ENCODE assay signal across 20 cellular contexts in the genomic region with DNA sequence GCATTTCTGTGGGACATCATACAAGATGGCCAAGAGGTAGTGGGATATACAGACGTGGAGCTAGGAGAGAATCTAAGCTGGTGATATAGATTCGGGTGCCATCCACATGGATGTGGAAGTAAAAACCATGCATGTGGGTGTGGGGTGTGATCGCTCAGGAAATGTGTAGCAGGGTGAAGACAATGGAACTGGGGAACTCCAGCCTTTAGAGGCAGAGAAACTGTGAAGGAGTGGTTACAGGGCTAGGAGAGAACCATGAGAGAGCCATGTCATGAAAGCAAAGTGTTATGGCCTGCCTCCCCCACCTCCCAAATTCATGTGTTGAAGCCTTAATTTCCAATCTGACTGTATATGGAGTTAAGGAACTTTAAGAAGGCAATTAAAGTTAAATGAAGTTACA. TPM values are rescaled to one million over a fixed set of nuclear protein-coding genes. Genes with fewer than 3 reads are reported as not detected.
"Had no signal": no experiment of that assay in that cellular context is flagged by ENCODE, and none has a peak within 500 bp of the region (broad histone marks: within the 10 kb centered on the region; RNA-seq: fewer than 3 reads in every experiment).

No MANE protein-coding gene starts in this region.

- H3K27me3 ChIP-seq: adrenal gland, esophagus squamous epithelium, heart right ventricle, SJCRH30, testis had no signal

- H3K36me3 ChIP-seq: adrenal gland, esophagus squamous epithelium, heart right ventricle, left ventricle myocardium inferior, SJCRH30 had no signal

- H3K27ac Mint-ChIP-seq: activated naive CD4-positive, alpha-beta T cell treated with anti-CD3 and anti-CD28 coated beads, Interleukin-2, amount 10 ng/mL, durations not matched to agents 7 days and 5 days; progenitor cell of endocrine pancreas; type B pancreatic cell had no signal

- H3K9me3 Mint-ChIP-seq: neural crest cell, type B pancreatic cell had no signal

- H3K4me3 Mint-ChIP-seq: activated naive CD4-positive, alpha-beta T cell treated with anti-CD3 and anti-CD28 coated beads, Interleukin-2, amount 10 ng/mL, durations not matched to agents 7 days and 5 days; neural crest cell; type B pancreatic cell had no signal

- H3K36me3 Mint-ChIP-seq: activated naive CD4-positive, alpha-beta T cell treated with anti-CD3 and anti-CD28 coated beads, Interleukin-2, amount 10 ng/mL, durations not matched to agents 7 days and 5 days; type B pancreatic cell had no signal

- H3K4me1 Mint-ChIP-seq: neural crest cell had no signal

- H3K4me3 ChIP-seq: adrenal gland, esophagus squamous epithelium, heart right ventricle, left ventricle myocardium inferior, SJCRH30, testis had no signal

- DNase-seq: activated naive CD4-positive, alpha-beta T cell treated with anti-CD3 and anti-CD28 coated beads, Interleukin-2, amount 10 ng/mL, durations not matched to agents 7 days and 5 days; adrenal gland; effector memory CD4-positive, alpha-beta T cell; esophagus squamous epithelium; heart right ventricle; left ventricle myocardium inferior; mammary epithelial cell; midbrain; SJCRH30; T-helper 9 cell; testis had no signal

- H3K9me3 ChIP-seq: adrenal gland, esophagus squamous epithelium, heart right ventricle, left ventricle myocardium inferior, SJCRH30, testis had no signal

- H3K27ac ChIP-seq: adrenal gland, esophagus squamous epithelium, heart right ventricle, left ventricle myocardium inferior, SJCRH30, testis had no signal

- H3K4me1 ChIP-seq: adrenal gland, esophagus squamous epithelium, left ventricle myocardium inferior, SJCRH30, testis had no signal

RNA-seq across cellular contexts. Expression of gene CTLA4, which starts 42.9 kb away (rescaled TPM):
- total RNA-seq: astrocyte, bronchial epithelial cell, cerebellum, endothelial cell of umbilical vein, kidney epithelial cell, mammary epithelial cell, myocyte, progenitor cell of endocrine pancreas, SJCRH30 had no signal
